9 cellular contexts compared by ENCODE assay signal in the genomic region with DNA sequence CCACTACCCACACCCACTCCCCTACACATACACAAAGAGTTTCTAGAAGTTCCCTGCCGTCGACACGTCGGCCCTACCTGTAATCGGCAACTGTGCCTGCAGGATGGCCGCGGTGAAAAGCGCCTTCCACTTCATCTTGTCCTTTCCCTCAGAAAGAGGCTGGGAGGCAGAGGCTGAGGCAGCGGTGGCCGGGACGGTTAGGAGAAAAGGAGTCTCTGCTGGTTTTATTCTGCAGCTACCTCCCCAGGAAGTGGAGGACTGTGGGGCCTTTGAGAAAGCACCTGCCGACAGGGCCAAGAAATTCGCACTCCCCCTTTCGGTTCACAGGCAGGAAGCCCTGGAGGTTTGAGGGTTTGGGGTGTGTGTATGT. TPM values are rescaled to one million over a fixed set of nuclear protein-coding genes. Genes with fewer than 3 reads are reported as not detected.
DNase-seq lines count a peak whose midpoint lies in the region; ATAC-seq and TF ChIP-seq lines count a peak whose summit lies in the region.
"Had no signal": no experiment of that assay in that cellular context is flagged by ENCODE, and none has a peak within 500 bp of the region (broad histone marks: within the 10 kb centered on the region; RNA-seq: fewer than 3 reads in every experiment).

A gene (minus strand): TSS at position 199 of the 370 bp plus-strand sequence. CDS start 64 bp downstream, at position 135.

- DNase-seq in DND-41 (peak; percentile 87), psoas muscle (no peak), SHP77 treated with DMSO at 0.1 percent for 48 hours (lab: John Stamatoyannopoulos, UW) (no peak)
- peak; percentile 92 for DNase-seq in activated CD4-positive, alpha-beta T cell treated with anti-CD3 and anti-CD28 coated beads, Interleukin-2, amount 10 ng/mL, durations not matched to agents 24 days and 14 days
- DNase-seq in activated naive CD8-positive, alpha-beta T cell treated with anti-CD3 and anti-CD28 coated beads, Interleukin-2, amount 50 U/mL, for 16 hours (ENCODE audit: low read depth, low spot score): peak; percentile 46
- peak; percentile 53 to 58 for DNase-seq in stimulated activated CD4-positive, alpha-beta T cell treated with anti-CD3 and anti-CD28 coated beads, Interleukin-2, amount 100 ng/mL, for 48 hours
- DNase-seq: BE2C had no signal

- WGBS in psoas muscle, 3 donors: 90 to 91% (median 90%) methylated on average over 14 of the region's 14 CpGs

- H3K79me2 ChIP-seq in DND-41 (ENCODE audit: insufficient read depth, low read length): peaks cover 53% of the 10 kb centered on the region

- peak within 1 kb of the TSS; percentile 99 for H3K4me3 Mint-ChIP-seq in activated CD4-positive, alpha-beta T cell treated with anti-CD3 and anti-CD28 coated beads, Interleukin-2, amount 10 ng/mL, durations not matched to agents 24 days and 14 days

- H3K4me3 ChIP-seq in DND-41 (ENCODE audit: low read depth in 1 of 2, low read length in 2 of 2): peak within 1 kb of the TSS; percentile 79 to 83
- no peak within 1 kb of the TSS for H3K4me3 ChIP-seq in psoas muscle

- peak within 1 kb of the TSS; percentile 84 for H3K4me2 ChIP-seq in DND-41 (ENCODE audit: insufficient read depth, low read length)

- H3K36me3 ChIP-seq in DND-41 (ENCODE audit: insufficient read depth, low read length): peaks cover 19% of the 10 kb centered on the region
- no peaks in the 10 kb centered on the region for H3K36me3 ChIP-seq in psoas muscle (ENCODE audit: insufficient read depth in 1 of 2, low read depth in 1 of 2)
- H3K36me3 ChIP-seq: BE2C had no signal

- peak within 1 kb of the TSS; percentile 77 for H3K9ac ChIP-seq in DND-41 (ENCODE audit: low read depth, low read length)

- peaks cover 46% of the 10 kb centered on the region for H3K36me3 Mint-ChIP-seq in activated CD4-positive, alpha-beta T cell treated with anti-CD3 and anti-CD28 coated beads, Interleukin-2, amount 10 ng/mL, durations not matched to agents 24 days and 14 days (ENCODE audit: low read depth)

- H3K27me3 Mint-ChIP-seq in activated CD4-positive, alpha-beta T cell treated with anti-CD3 and anti-CD28 coated beads, Interleukin-2, amount 10 ng/mL, durations not matched to agents 24 days and 14 days: peaks cover 9% of the 10 kb centered on the region

- H3K27me3 ChIP-seq in DND-41 (ENCODE audit: insufficient read depth, low read length, poor library complexity) (no peaks in the 10 kb centered on the region), psoas muscle (ENCODE audit: insufficient read depth in 3 of 3, low read length in 2 of 3) (peaks cover 0 to 2% (median 0%) of the 10 kb centered on the region in 3 donors)
- H3K27me3 ChIP-seq: BE2C had no signal

- peaks cover 37% of the 10 kb centered on the region for H3K4me1 Mint-ChIP-seq in activated CD4-positive, alpha-beta T cell treated with anti-CD3 and anti-CD28 coated beads, Interleukin-2, amount 10 ng/mL, durations not matched to agents 24 days and 14 days

- ATAC-seq in DND-41 (ENCODE audit: insufficient read depth, low read depth) (peak; percentile 75), psoas muscle (no peak), HG02678 (IDR thresholded peaks at IDR 0.05; ENCODE audit: unreplicated experiment) (no peak), GM18868 (IDR thresholded peaks at IDR 0.05; ENCODE audit: unreplicated experiment) (no peak)

- peaks cover 8% of the 10 kb centered on the region; the same call in 1 of the 2 replicates for H4K20me1 ChIP-seq in DND-41 (ENCODE audit: insufficient read depth, low read length)

- H3K9me3 ChIP-seq in DND-41 (ENCODE audit: insufficient read depth, low read length, severe bottlenecking) (no peaks in the 10 kb centered on the region), psoas muscle (peaks cover 5% of the 10 kb centered on the region)
- H3K9me3 ChIP-seq: BE2C had no signal

- peak; percentile 64 for TF ChIP-seq CTCF in DND-41 (IDR thresholded peaks at IDR 0.05; ENCODE audit: borderline replicate concordance, extremely low read depth, low read length, poor library complexity, severe bottlenecking)
- no peak for TF ChIP-seq CTCF in psoas muscle (IDR thresholded peaks at IDR 0.05)

- peak within 1 kb of the TSS; percentile 100 for H3K27ac Mint-ChIP-seq in activated CD4-positive, alpha-beta T cell treated with anti-CD3 and anti-CD28 coated beads, Interleukin-2, amount 10 ng/mL, durations not matched to agents 24 days and 14 days

- H3K27ac ChIP-seq in DND-41 (ENCODE audit: low read length) (peak within 1 kb of the TSS; percentile 95), psoas muscle (no peak within 1 kb of the TSS)

- peak within 1 kb of the TSS; percentile 89 for H2AFZ ChIP-seq in DND-41 (ENCODE audit: low read depth, low read length)

- intact Hi-C loops in activated CD4-positive, alpha-beta T cell treated with anti-CD3 and anti-CD28 coated beads, Interleukin-2, amount 10 ng/mL, durations not matched to agents 24 days and 14 days (cut with micrococcal nuclease): loop anchor here (1.0 to 5.0 kb wide), 5 partner anchors 16 to 419 kb away; a partner anchor contains a TSS
- intact Hi-C loops in psoas muscle (cut with DNase I): no loop called here

- no peaks in the 10 kb centered on the region for H3K9me3 Mint-ChIP-seq in activated CD4-positive, alpha-beta T cell treated with anti-CD3 and anti-CD28 coated beads, Interleukin-2, amount 10 ng/mL, durations not matched to agents 24 days and 14 days

- H3K4me1 ChIP-seq in DND-41 (ENCODE audit: insufficient read depth, low read length) (peaks cover 60% of the 10 kb centered on the region), psoas muscle (no peaks in the 10 kb centered on the region)
- H3K4me1 ChIP-seq: BE2C had no signal

RNA-seq across cellular contexts. Expression of the gene that starts here (rescaled TPM):
- total RNA-seq in activated CD4-positive, alpha-beta T cell treated with anti-CD3 and anti-CD28 coated beads, Interleukin-2, amount 10 ng/mL, durations not matched to agents 24 days and 14 days: 183 and 186 TPM in 2 replicates
- 1 to 10 TPM in 2 of 4 donors, under 1 TPM in 2; 0.18 to 1.2 (median 0.88) TPM for total RNA-seq in psoas muscle
- 1 to 10 TPM in 1 of 3 donors, under 1 TPM in 2; 0.25 to 1.9 (median 0.55) TPM for polyA plus RNA-seq in psoas muscle

Comparison
In these comparisons a context has a peak if more than half of its experiments do, and no peak if none do; other contexts are left out.
1. RNA of the gene that starts here (total RNA-seq): 183 to 186 TPM in activated CD4-positive, alpha-beta T cell treated with anti-CD3 and anti-CD28 coated beads, Interleukin-2, amount 10 ng/mL, durations not matched to agents 24 days and 14 days; 0.18 to 1.2 TPM in psoas muscle; every median in the first group is over 10 times any median in the second.
2. DNase-seq: peak in DND-41 (single experiment), activated CD4-positive, alpha-beta T cell treated with anti-CD3 and anti-CD28 coated beads, Interleukin-2, amount 10 ng/mL, durations not matched to agents 24 days and 14 days (single experiment), activated naive CD8-positive, alpha-beta T cell treated with anti-CD3 and anti-CD28 coated beads, Interleukin-2, amount 50 U/mL, for 16 hours (single experiment) and stimulated activated CD4-positive, alpha-beta T cell treated with anti-CD3 and anti-CD28 coated beads, Interleukin-2, amount 100 ng/mL, for 48 hours (2 of 2); none in psoas muscle (0 of 2) and SHP77 treated with DMSO at 0.1 percent for 48 hours (single experiment).